In genomic region chr16:89161763-89162162, GRCh38 we compare ENCODE assay signal across 1 cellular context.
A peak's percentile ranks its signal among the peaks of the same experiment; 100 is the strongest.
TF ChIP-seq lines count a peak whose summit lies in the region.

No MANE protein-coding gene starts in this region.

TF ChIP-seq in K562, 482 proteins besides CTCF, POLR2A, EP300 and RAD21:
- 0 out of 2 replicates have a peak, but pooled peaks have one; percentile 22 for TF ChIP-seq MAX (CRISPR knock-in tag; IDR thresholded peaks at IDR 0.05)
- no peak for TF ChIP-seq ZNF644 (tag; IDR thresholded peaks at IDR 0.05; ENCODE audit: low read depth)
